In genomic region chr1:12540580-12541273, GRCh38 we compare ENCODE assay signal across 9 cellular contexts.
DNase-seq lines count a peak whose midpoint lies in the region; TF ChIP-seq lines count a peak whose summit lies in the region.
"Had no signal": no experiment of that assay in that cellular context is flagged by ENCODE, and none has a peak within 500 bp of the region (broad histone marks: within the 10 kb centered on the region; RNA-seq: fewer than 3 reads in every experiment).

No MANE protein-coding gene starts in this region.

- H3K27ac ChIP-seq in breast epithelium (peak overlapping the region; percentile 74 to 86), left ventricle myocardium inferior (replicated peaks) (peak overlapping the region; percentile 74), neural progenitor cell (no peak overlapping the region), urinary bladder (ENCODE audit: low read depth) (peak overlapping the region; percentile 89)

- H3K27me3 Mint-ChIP-seq in MCF 10A (ENCODE audit: insufficient read depth, unreplicated experiment), result peaks cover 59% of the 10 kb centered on the region
- H3K27me3 Mint-ChIP-seq in neural progenitor cell (ENCODE audit: insufficient read depth, low read depth), result peaks cover 12% of the 10 kb centered on the region

- 58% methylated on average over 17 of the region's 17 CpGs for WGBS in urinary bladder

- H3K4me3 Mint-ChIP-seq in MCF 10A (ENCODE audit: unreplicated experiment) (no peak overlapping the region), neural progenitor cell (no peak overlapping the region)

- no peak overlapping the region for H3K9ac ChIP-seq in neural progenitor cell

- DNase-seq in breast epithelium (ENCODE audit: low spot score in 2 of 2), result no peak
- no peak for DNase-seq in MCF 10A (ENCODE audit: unreplicated experiment)
- no peak for DNase-seq in left ventricle myocardium inferior
- no peak for DNase-seq in neural progenitor cell (ENCODE audit: low spot score)
- no peak for DNase-seq in GM19238 (ENCODE audit: insufficient read length, low spot score)
- no peak for DNase-seq in kidney glomerular epithelial cell (lab: John Stamatoyannopoulos, UW)
- no peak for DNase-seq in epidermal melanocyte (ENCODE audit: insufficient read length, low spot score)

- intact Hi-C loops in breast epithelium (cut with DNase I; ENCODE audit: low total_unique reads), result no loop called here
- intact Hi-C loops in MCF 10A (cut with micrococcal nuclease), result no loop called here
- intact Hi-C loops in left ventricle myocardium inferior (cut with micrococcal nuclease), result no loop called here

- H3K4me1 Mint-ChIP-seq in MCF 10A (ENCODE audit: insufficient read depth, unreplicated experiment) (no peaks in the 10 kb centered on the region), neural progenitor cell (peaks cover 27% of the 10 kb centered on the region)

- TF ChIP-seq POLR2A in breast epithelium (IDR thresholded peaks at IDR 0.05), result no peak

- no peaks in the 10 kb centered on the region for H3K9me3 Mint-ChIP-seq in MCF 10A (ENCODE audit: unreplicated experiment)
- H3K9me3 Mint-ChIP-seq in neural progenitor cell, result peaks cover 13% of the 10 kb centered on the region

- H3K4me3 ChIP-seq in breast epithelium, result peak overlapping the region in 2 of 3 donors; percentile 27 to 42
- H3K4me3 ChIP-seq in left ventricle myocardium inferior, result peak overlapping the region; percentile 37
- H3K4me3 ChIP-seq in neural progenitor cell, result no peak overlapping the region
- no peak overlapping the region for H3K4me3 ChIP-seq in urinary bladder (ENCODE audit: low read depth, low read length)
- H3K4me3 ChIP-seq: left lung had no signal

- TF ChIP-seq CTCF in breast epithelium (IDR thresholded peaks at IDR 0.05) (no peak), MCF 10A (IDR thresholded peaks at IDR 0.05; ENCODE audit: unreplicated experiment) (no peak), left ventricle myocardium inferior (IDR thresholded peaks at IDR 0.05; ENCODE audit: borderline replicate concordance) (no peak), neural progenitor cell (IDR thresholded peaks at IDR 0.05) (no peak)

- H3K79me2 ChIP-seq in neural progenitor cell (ENCODE audit: low read depth), result no peaks in the 10 kb centered on the region

- POLR2A ChIA-PET in MCF 10A (lab: Yijun Ruan, JAX), result interaction anchor here (1.2 kb wide), 1 partner anchor 104 kb away, joined by 3 read pairs; no protein-coding TSS in a partner anchor

- H3K4me1 ChIP-seq in breast epithelium (peaks cover 0 to 7% of the 10 kb centered on the region in 2 donors), left ventricle myocardium inferior (peaks cover 33% of the 10 kb centered on the region), neural progenitor cell (peaks cover 44% of the 10 kb centered on the region), urinary bladder (ENCODE audit: insufficient read depth) (no peaks in the 10 kb centered on the region)

- peaks cover 5% of the 10 kb centered on the region for H3K36me3 Mint-ChIP-seq in MCF 10A (ENCODE audit: insufficient read depth, unreplicated experiment)
- H3K36me3 Mint-ChIP-seq in neural progenitor cell, result no peaks in the 10 kb centered on the region

- H3K27ac Mint-ChIP-seq in MCF 10A (ENCODE audit: low read depth, unreplicated experiment) (no peak overlapping the region), neural progenitor cell (peak overlapping the region; percentile 53)

- H3F3A ChIP-seq in neural progenitor cell (ENCODE audit: low read depth), result peaks cover 36% of the 10 kb centered on the region

- H3K36me3 ChIP-seq in breast epithelium (no peaks in the 10 kb centered on the region), left ventricle myocardium inferior (no peaks in the 10 kb centered on the region), neural progenitor cell (no peaks in the 10 kb centered on the region), urinary bladder (ENCODE audit: insufficient read depth) (no peaks in the 10 kb centered on the region)
- H3K36me3 ChIP-seq: left lung had no signal

- H3K27me3 ChIP-seq in breast epithelium (no peaks in the 10 kb centered on the region), left ventricle myocardium inferior (ENCODE audit: low read depth) (no peaks in the 10 kb centered on the region), neural progenitor cell (no peaks in the 10 kb centered on the region)
- H3K27me3 ChIP-seq: left lung had no signal

- CTCF ChIA-PET in MCF 10A (lab: Yijun Ruan, JAX), result interaction anchor here (0.6 to 1.1 kb wide), 3 partner anchors 20 to 1218 kb away, joined by 3 to 7 read pairs (median 3); no protein-coding TSS in a partner anchor

- no peaks in the 10 kb centered on the region for H3K9me3 ChIP-seq in breast epithelium
- H3K9me3 ChIP-seq in left ventricle myocardium inferior (replicated peaks), result peaks cover 7% of the 10 kb centered on the region
- no peaks in the 10 kb centered on the region for H3K9me3 ChIP-seq in neural progenitor cell (ENCODE audit: low read depth)

- peak overlapping the region; percentile 9 for H2AFZ ChIP-seq in neural progenitor cell (replicated peaks)

- no peaks in the 10 kb centered on the region for H4K20me1 ChIP-seq in neural progenitor cell (ENCODE audit: low read depth)

- peak overlapping the region; percentile 50 for H3K4me2 ChIP-seq in neural progenitor cell

- no TSS peak for BruUV-seq in MCF 10A (replicated peaks; lab: Mats Ljungman, UMichigan)

Comparison
In these comparisons a context has a peak if more than half of its experiments do, and no peak if none do; other contexts are left out.
1. H3K4me3 ChIP-seq: peak in breast epithelium (2 of 3) and left ventricle myocardium inferior (single experiment); none in neural progenitor cell (single experiment) and urinary bladder (single experiment).